Comparison of ENCODE assay signal across 8 cellular contexts in genomic region chr12:116121453-116121871, GRCh38.
DNase-seq lines count a peak whose midpoint lies in the region; ATAC-seq and TF ChIP-seq lines count a peak whose summit lies in the region.

No MANE protein-coding gene starts in this region.

- TF ChIP-seq CTCF in left ventricle myocardium inferior (IDR thresholded peaks at IDR 0.05; ENCODE audit: borderline replicate concordance) (no peak), fibroblast of pulmonary artery (IDR thresholded peaks at IDR 0.05; ENCODE audit: low read length, missing control alignments) (no peak)

- H3K27ac ChIP-seq in left ventricle myocardium inferior (replicated peaks) (no peak overlapping the region), SJSA1 (peak overlapping the region; percentile 57)

- peaks cover 57% of the 10 kb centered on the region for H3K4me1 ChIP-seq in left ventricle myocardium inferior
- H3K4me1 ChIP-seq in SJSA1 (replicated peaks): peaks cover 45% of the 10 kb centered on the region

- H3K27me3 ChIP-seq in left ventricle myocardium inferior (ENCODE audit: low read depth): no peaks in the 10 kb centered on the region
- no peaks in the 10 kb centered on the region for H3K27me3 ChIP-seq in SJSA1 (replicated peaks)

- H3K36me3 ChIP-seq in left ventricle myocardium inferior (no peaks in the 10 kb centered on the region), SJSA1 (no peaks in the 10 kb centered on the region)

- no peak for DNase-seq in Right ventricle myocardium inferior (ENCODE audit: missing footprints)
- DNase-seq in left ventricle myocardium inferior: no peak
- DNase-seq in SJSA1 (ENCODE audit: low read depth in 1 of 2, low spot score in 2 of 2): no peak
- peak; percentile 65 for DNase-seq in fibroblast of pulmonary artery (ENCODE audit: low read depth)
- DNase-seq in stromal cell of bone marrow (ENCODE audit: low read depth): peak; percentile 37
- DNase-seq in inferior parietal cortex (ENCODE audit: extremely low spot score): no peak
- DNase-seq in NOMO-1 treated with dmso at 0.1 percent for 144 hours (lab: John Stamatoyannopoulos, UW; ENCODE audit: unreplicated experiment): no peak
- no peak for DNase-seq in SKM-1 (lab: John Stamatoyannopoulos, UW; ENCODE audit: unreplicated experiment)

- intact Hi-C loops in Right ventricle myocardium inferior (cut with DNase I): no loop called here
- intact Hi-C loops in left ventricle myocardium inferior (cut with micrococcal nuclease): no loop called here

- H3K4me3 ChIP-seq in left ventricle myocardium inferior: no peak overlapping the region
- H3K4me3 ChIP-seq in SJSA1: peak overlapping the region; percentile 10; the same call in 1 of the 2 replicates
- peak overlapping the region; percentile 18 for H3K4me3 ChIP-seq in fibroblast of pulmonary artery (replicated peaks; ENCODE audit: low read depth, low read length)

- no peaks in the 10 kb centered on the region for H3K9me3 ChIP-seq in left ventricle myocardium inferior (replicated peaks)
- no peaks in the 10 kb centered on the region for H3K9me3 ChIP-seq in SJSA1 (replicated peaks)

- ATAC-seq in Right ventricle myocardium inferior: peak; percentile 43

Comparison
In these comparisons a context has a peak if more than half of its experiments do, and no peak if none do; other contexts are left out.
1. DNase-seq: peak in fibroblast of pulmonary artery (single experiment) and stromal cell of bone marrow (single experiment); none in Right ventricle myocardium inferior (single experiment), left ventricle myocardium inferior (single experiment), SJSA1 (0 of 2), inferior parietal cortex (single experiment), NOMO-1 treated with dmso at 0.1 percent for 144 hours (single experiment) and SKM-1 (single experiment).